Comparison of ENCODE assay signal across 30 cellular contexts in the genomic region with DNA sequence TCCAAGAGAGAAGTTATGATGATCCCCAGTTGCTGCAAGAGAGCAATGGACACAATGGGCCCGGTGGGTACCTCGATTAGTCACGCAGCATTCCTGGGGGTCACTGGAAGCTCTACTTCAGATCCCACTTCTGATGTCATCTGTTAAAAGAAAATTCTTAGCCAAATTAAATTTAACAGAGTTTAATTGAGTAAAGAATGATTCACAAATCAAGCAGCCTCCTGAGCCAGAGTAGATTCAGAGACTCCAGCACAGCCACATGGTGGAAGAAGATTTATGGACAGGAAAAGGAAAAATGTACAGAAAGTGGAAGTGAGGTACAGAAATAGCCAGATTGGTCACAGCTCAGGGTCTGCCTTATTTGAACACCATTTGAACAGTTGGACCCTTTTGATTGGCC.
DNase-seq lines count a peak whose midpoint lies in the region; ATAC-seq, FAIRE-seq and TF ChIP-seq lines count a peak whose summit lies in the region.
"Had no signal": no experiment of that assay in that cellular context is flagged by ENCODE, and none has a peak within 500 bp of the region (broad histone marks: within the 10 kb centered on the region; RNA-seq: fewer than 3 reads in every experiment).

No MANE protein-coding gene starts in this region.

- H3K4me1 ChIP-seq in keratinocyte (ENCODE audit: control insufficient read depth, extremely low read depth, insufficient read depth, low read length): peaks cover 35% of the 10 kb centered on the region
- H3K4me1 ChIP-seq: testis had no signal

- no peak overlapping the region for H3K27ac Mint-ChIP-seq in activated naive CD4-positive, alpha-beta T cell treated with anti-CD3 and anti-CD28 coated beads, Interleukin-2, amount 50 U/mL, for 72 hours
- H3K27ac Mint-ChIP-seq: progenitor cell of endocrine pancreas; stimulated activated naive B cell treated with anti-CD40 and anti-IgM and Interleukin-4, amounts not matched to agents 10 μg/mL and 1 μg/mL and 100 μg/mL, for 72 hours; T-cell had no signal

- H3K79me2 ChIP-seq in keratinocyte (ENCODE audit: control insufficient read depth, insufficient read depth, low read length): no peaks in the 10 kb centered on the region

- no peaks in the 10 kb centered on the region for H3K27me3 ChIP-seq in keratinocyte (ENCODE audit: control insufficient read depth, extremely low read depth, insufficient read depth, low read length)
- H3K27me3 ChIP-seq: dorsolateral prefrontal cortex, testis had no signal

- H3K9me3 Mint-ChIP-seq in activated naive CD4-positive, alpha-beta T cell treated with anti-CD3 and anti-CD28 coated beads, Interleukin-2, amount 50 U/mL, for 72 hours: no peaks in the 10 kb centered on the region
- H3K9me3 Mint-ChIP-seq: central memory CD8-positive, alpha-beta T cell; stimulated activated naive B cell treated with anti-CD40 and anti-IgM and Interleukin-4, amounts not matched to agents 10 μg/mL and 1 μg/mL and 100 μg/mL, for 72 hours; T-cell had no signal

- no peak overlapping the region for H3K4me3 ChIP-seq in keratinocyte (ENCODE audit: control insufficient read depth in 2 of 3, extremely low read depth in 1 of 3, insufficient read depth in 2 of 3, low read depth in 1 of 3, low read length in 3 of 3)
- H3K4me3 ChIP-seq: dorsolateral prefrontal cortex, lung, testis had no signal

- peak overlapping the region; percentile 58 for H2AFZ ChIP-seq in keratinocyte (ENCODE audit: control insufficient read depth, low read length)

- H3K36me3 ChIP-seq in keratinocyte (ENCODE audit: control insufficient read depth in 2 of 2, extremely low read depth in 1 of 2, insufficient read depth in 2 of 2, low read length in 2 of 2): no peaks in the 10 kb centered on the region

- no peak for DNase-seq in H54 (ENCODE audit: insufficient read length, low spot score)
- DNase-seq in NCI-H446 (lab: John Stamatoyannopoulos, UW): peak; percentile 48 to 82
- DNase-seq in keratinocyte (ENCODE audit: low read depth, low spot score): no peak
- no peak for DNase-seq in GM10266 (ENCODE audit: extremely low spot score)
- no peak for DNase-seq in activated naive CD4-positive, alpha-beta T cell treated with anti-CD3 and anti-CD28 coated beads, Interleukin-2, amount 50 U/mL, for 72 hours (ENCODE audit: low spot score in 2 of 2)
- no peak for DNase-seq in caudate nucleus (lab: John Stamatoyannopoulos, UW)
- DNase-seq: activated CD8-positive, alpha-beta memory T cell treated with anti-CD3 and anti-CD28 coated beads for 24 hours; activated naive CD4-positive, alpha-beta T cell treated with anti-CD3 and anti-CD28 coated beads, Interleukin-2, amount 50 U/mL, for 16 hours; activated T-cell treated with anti-CD3 and anti-CD28 coated beads, Interleukin-2, amount 50 U/mL, for 48 hours; anterior cingulate cortex; C1 segment of cervical spinal cord; dorsolateral prefrontal cortex; foreskin melanocyte; hippocampal formation; KBM-7; NCI-H1092; NCI-H2107; NCI-H524; stimulated activated CD4-positive, alpha-beta T cell treated with anti-CD3 and anti-CD28 coated beads, Interleukin-2, amount 100 ng/mL, for 48 hours; stimulated activated naive B cell treated with anti-CD40 and anti-IgM and Interleukin-4, amounts not matched to agents 10 μg/mL and 1 μg/mL and 100 μg/mL, for 72 hours; T-cell; testis had no signal

- no peaks in the 10 kb centered on the region for H4K20me1 ChIP-seq in keratinocyte (ENCODE audit: control insufficient read depth, extremely low read depth, insufficient read depth, low read length)

- no peak for TF ChIP-seq POLR2A in H54 (IDR thresholded peaks at IDR 0.05; ENCODE audit: low read depth, low read length)

- H3K4me2 ChIP-seq in keratinocyte (ENCODE audit: control insufficient read depth, extremely low read depth, insufficient read depth, low read depth, low read length): no peak overlapping the region

- TF ChIP-seq CTCF in keratinocyte (optimal IDR thresholded peaks at IDR 0.05 in 1 of 3, IDR thresholded peaks at IDR 0.05 in 1 of 3, conservative IDR thresholded peaks at IDR 0.05 in 1 of 3; ENCODE audit: extremely low read depth in 1 of 3, insufficient read depth in 2 of 3, low read length in 3 of 3) (no peak), GM10266 (IDR thresholded peaks at IDR 0.05; ENCODE audit: control insufficient read depth, insufficient read depth, low read depth, missing control alignments) (no peak)

- peak; percentile 27 for FAIRE-seq in H54 (lab: Jason Lieb, UNC)
- FAIRE-seq in keratinocyte (lab: Jason Lieb, UNC): peak; percentile 77
- FAIRE-seq: D721Med, H1, TTC549 had no signal

- H3K27ac ChIP-seq in keratinocyte (ENCODE audit: control insufficient read depth, insufficient read depth, low read length) (peak overlapping the region; percentile 36), caudate nucleus (ENCODE audit: low read depth, low read length) (no peak overlapping the region)
- H3K27ac ChIP-seq: testis had no signal

- H3K9me1 ChIP-seq in keratinocyte (ENCODE audit: control insufficient read depth, extremely low read depth, insufficient read depth, low read length): no peaks in the 10 kb centered on the region

- dilution Hi-C loops in keratinocyte (cut with MboI; ENCODE audit: extremely low pct_ligation_motif_present, low sequenced_read_pairs): no loop called here

- peak; percentile 87 for ATAC-seq in SK-N-SH treated with all-trans-retinoic acid at 6 μM for 48 hours
- no peak for ATAC-seq in activated CD4-positive, CD25-positive, alpha-beta regulatory T cell treated with anti-CD3 and anti-CD28 coated beads, Interleukin-2, amount 50 U/mL, for 24 hours
- no peak for ATAC-seq in activated naive CD4-positive, alpha-beta T cell treated with anti-CD3 and anti-CD28 coated beads, Interleukin-2, amount 50 U/mL, for 72 hours
- ATAC-seq: stimulated activated naive B cell treated with anti-CD40 and anti-IgM and Interleukin-4, amounts not matched to agents 10 μg/mL and 1 μg/mL and 100 μg/mL, for 72 hours; T-cell had no signal

- no peaks in the 10 kb centered on the region for H3K36me3 Mint-ChIP-seq in activated naive CD4-positive, alpha-beta T cell treated with anti-CD3 and anti-CD28 coated beads, Interleukin-2, amount 50 U/mL, for 72 hours
- H3K36me3 Mint-ChIP-seq: stimulated activated naive B cell treated with anti-CD40 and anti-IgM and Interleukin-4, amounts not matched to agents 10 μg/mL and 1 μg/mL and 100 μg/mL, for 72 hours; T-cell had no signal

- H3K9me3 ChIP-seq in keratinocyte (ENCODE audit: control insufficient read depth, low read depth, low read length): no peaks in the 10 kb centered on the region
- H3K9me3 ChIP-seq: testis had no signal

- H3K9ac ChIP-seq in keratinocyte (ENCODE audit: control insufficient read depth, extremely low read depth, insufficient read depth, low read length): no peak overlapping the region

TF ChIP-seq in SK-N-SH treated with all-trans-retinoic acid at 6 μM for 48 hours, 23 proteins besides CTCF, POLR2A, EP300 and RAD21 (continues in another document):
- TF ChIP-seq, protein P1, sequence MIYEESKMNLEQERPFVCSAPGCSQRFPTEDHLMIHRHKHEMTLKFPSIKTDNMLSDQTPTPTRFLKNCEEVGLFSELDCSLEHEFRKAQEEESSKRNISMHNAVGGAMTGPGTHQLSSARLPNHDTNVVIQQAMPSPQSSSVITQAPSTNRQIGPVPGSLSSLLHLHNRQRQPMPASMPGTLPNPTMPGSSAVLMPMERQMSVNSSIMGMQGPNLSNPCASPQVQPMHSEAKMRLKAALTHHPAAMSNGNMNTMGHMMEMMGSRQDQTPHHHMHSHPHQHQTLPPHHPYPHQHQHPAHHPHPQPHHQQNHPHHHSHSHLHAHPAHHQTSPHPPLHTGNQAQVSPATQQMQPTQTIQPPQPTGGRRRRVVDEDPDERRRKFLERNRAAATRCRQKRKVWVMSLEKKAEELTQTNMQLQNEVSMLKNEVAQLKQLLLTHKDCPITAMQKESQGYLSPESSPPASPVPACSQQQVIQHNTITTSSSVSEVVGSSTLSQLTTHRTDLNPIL (CRISPR knock-in tag; IDR thresholded peaks at IDR 0.05; ENCODE audit: low read depth): peak; percentile 73
- no peak for TF ChIP-seq GLIS3 (CRISPR knock-in tag; IDR thresholded peaks at IDR 0.05)
- TF ChIP-seq SNAI2 (CRISPR knock-in tag; IDR thresholded peaks at IDR 0.05): no peak
- TF ChIP-seq, protein P2, sequence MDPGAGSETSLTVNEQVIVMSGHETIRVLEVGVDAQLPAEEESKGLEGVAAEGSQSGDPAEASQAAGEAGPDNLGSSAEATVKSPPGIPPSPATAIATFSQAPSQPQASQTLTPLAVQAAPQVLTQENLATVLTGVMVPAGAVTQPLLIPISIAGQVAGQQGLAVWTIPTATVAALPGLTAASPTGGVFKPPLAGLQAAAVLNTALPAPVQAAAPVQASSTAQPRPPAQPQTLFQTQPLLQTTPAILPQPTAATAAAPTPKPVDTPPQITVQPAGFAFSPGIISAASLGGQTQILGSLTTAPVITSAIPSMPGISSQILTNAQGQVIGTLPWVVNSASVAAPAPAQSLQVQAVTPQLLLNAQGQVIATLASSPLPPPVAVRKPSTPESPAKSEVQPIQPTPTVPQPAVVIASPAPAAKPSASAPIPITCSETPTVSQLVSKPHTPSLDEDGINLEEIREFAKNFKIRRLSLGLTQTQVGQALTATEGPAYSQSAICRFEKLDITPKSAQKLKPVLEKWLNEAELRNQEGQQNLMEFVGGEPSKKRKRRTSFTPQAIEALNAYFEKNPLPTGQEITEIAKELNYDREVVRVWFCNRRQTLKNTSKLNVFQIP (CRISPR knock-in tag; IDR thresholded peaks at IDR 0.05; ENCODE audit: borderline replicate concordance, low read depth): no peak
- TF ChIP-seq TOX (CRISPR knock-in tag; IDR thresholded peaks at IDR 0.05; ENCODE audit: borderline replicate concordance): no peak
- TF ChIP-seq ZFP3 (CRISPR knock-in tag; IDR thresholded peaks at IDR 0.05): no peak

Comparison
In these comparisons a context has a peak if more than half of its experiments do, and no peak if none do; other contexts are left out.
1. DNase-seq: peak in NCI-H446 (2 of 2); none in H54 (single experiment), keratinocyte (single experiment), GM10266 (single experiment), activated naive CD4-positive, alpha-beta T cell treated with anti-CD3 and anti-CD28 coated beads, Interleukin-2, amount 50 U/mL, for 72 hours (0 of 2) and caudate nucleus (0 of 61).